Comparison of ENCODE assay signal across 8 cellular contexts in genomic region chr1:55378582-55378981, GRCh38.
DNase-seq lines count a peak whose midpoint lies in the region; ATAC-seq and TF ChIP-seq lines count a peak whose summit lies in the region.

No MANE protein-coding gene starts in this region.

- ATAC-seq in left cardiac atrium, result no peak
- no peak for ATAC-seq in HG02759 (IDR thresholded peaks at IDR 0.05; ENCODE audit: unreplicated experiment)
- no peak for ATAC-seq in HG02642 (IDR thresholded peaks at IDR 0.05; ENCODE audit: poor library complexity, unreplicated experiment)

- H3K36me3 Mint-ChIP-seq in neural progenitor cell, result no peaks in the 10 kb centered on the region

- H3K4me3 Mint-ChIP-seq in neural progenitor cell, result no peak overlapping the region

- no peak overlapping the region for H3K27ac Mint-ChIP-seq in neural progenitor cell

- H3K27ac ChIP-seq in right atrium auricular region, result no peak overlapping the region
- no peak overlapping the region for H3K27ac ChIP-seq in neural progenitor cell

- H2AFZ ChIP-seq in neural progenitor cell (replicated peaks), result no peak overlapping the region

- no peaks in the 10 kb centered on the region for H3F3A ChIP-seq in neural progenitor cell (ENCODE audit: low read depth)

- intact Hi-C loops in left cardiac atrium (cut with DNase I), result loop anchor here (5.0 kb wide), 1 partner anchor 1204 kb away; no protein-coding TSS in a partner anchor

- H3K4me3 ChIP-seq in right atrium auricular region (no peak overlapping the region), neural progenitor cell (no peak overlapping the region)

- H3K4me1 Mint-ChIP-seq in neural progenitor cell, result no peaks in the 10 kb centered on the region

- no peak overlapping the region for H3K9ac ChIP-seq in neural progenitor cell

- no peaks in the 10 kb centered on the region for H3K9me3 Mint-ChIP-seq in neural progenitor cell

- peak; percentile 56 for DNase-seq in right atrium auricular region (ENCODE audit: low spot score)
- no peak for DNase-seq in left cardiac atrium
- DNase-seq in NCI-H69 (lab: John Stamatoyannopoulos, UW), result peak; percentile 15
- DNase-seq in cerebellar cortex (ENCODE audit: low spot score), result peak; percentile 24
- peak; percentile 77 for DNase-seq in neural progenitor cell (ENCODE audit: low spot score)
- DNase-seq in NCI-H510A (lab: John Stamatoyannopoulos, UW), result no peak

- peak in 1 of 2 donors; percentile 56 for TF ChIP-seq CTCF in right atrium auricular region (IDR thresholded peaks at IDR 0.05)
- peak; percentile 81 for TF ChIP-seq CTCF in neural progenitor cell (IDR thresholded peaks at IDR 0.05)

- H3K27me3 Mint-ChIP-seq in neural progenitor cell (ENCODE audit: insufficient read depth, low read depth), result peaks cover 5% of the 10 kb centered on the region

- H3K36me3 ChIP-seq in right atrium auricular region (no peaks in the 10 kb centered on the region), neural progenitor cell (no peaks in the 10 kb centered on the region)

- H4K20me1 ChIP-seq in neural progenitor cell (ENCODE audit: low read depth), result no peaks in the 10 kb centered on the region

- no peaks in the 10 kb centered on the region for H3K79me2 ChIP-seq in neural progenitor cell (ENCODE audit: low read depth)

- H3K27me3 ChIP-seq in right atrium auricular region, result no peaks in the 10 kb centered on the region
- H3K27me3 ChIP-seq in neural progenitor cell, result no peaks in the 10 kb centered on the region

- H3K4me1 ChIP-seq in right atrium auricular region (peaks cover 0 to 8% of the 10 kb centered on the region in 2 donors), neural progenitor cell (no peaks in the 10 kb centered on the region)

- no peak overlapping the region for H3K4me2 ChIP-seq in neural progenitor cell

- H3K9me3 ChIP-seq in right atrium auricular region (no peaks in the 10 kb centered on the region), neural progenitor cell (ENCODE audit: low read depth) (no peaks in the 10 kb centered on the region)

Comparison
In these comparisons a context has a peak if more than half of its experiments do, and no peak if none do; other contexts are left out.
1. DNase-seq: peak in right atrium auricular region (single experiment), NCI-H69 (single experiment), cerebellar cortex (single experiment) and neural progenitor cell (single experiment); none in left cardiac atrium (single experiment) and NCI-H510A (single experiment).